Comparison of ENCODE assay signal across 8 cellular contexts in genomic region chr12:13044002-13044858, GRCh38. TPM values are rescaled to one million over a fixed set of nuclear protein-coding genes. Genes with fewer than 3 reads are reported as not detected.
DNase-seq lines count a peak whose midpoint lies in the region; ATAC-seq and TF ChIP-seq lines count a peak whose summit lies in the region.

Gene FAM234B, plus strand, starts transcription at chr12:13044381. Its CDS starts 23 bp downstream, at chr12:13044404.

- peak within 1 kb of the TSS; percentile 89 for H3K4me3 ChIP-seq in Karpas-422 (ENCODE audit: low read length)
- H3K4me3 ChIP-seq in heart left ventricle = peak within 1 kb of the TSS; percentile 87 to 100 (median 96)
- peak within 1 kb of the TSS; percentile 90 for H3K4me3 ChIP-seq in parathyroid adenoma (ENCODE audit: low read depth, low read length)
- H3K4me3 ChIP-seq in tibial artery = peak within 1 kb of the TSS; percentile 92 to 99

- H3K36me3 ChIP-seq in Karpas-422 (ENCODE audit: insufficient read depth, low read length) = no peaks in the 10 kb centered on the region
- H3K36me3 ChIP-seq in heart left ventricle = no peaks in the 10 kb centered on the region
- no peaks in the 10 kb centered on the region for H3K36me3 ChIP-seq in parathyroid adenoma (ENCODE audit: control insufficient read depth, insufficient read depth, low read length)
- H3K36me3 ChIP-seq in tibial artery = no peaks in the 10 kb centered on the region

- no peaks in the 10 kb centered on the region for H3K36me3 Mint-ChIP-seq in activated naive CD8-positive, alpha-beta T cell treated with anti-CD3 and anti-CD28 coated beads, Interleukin-2, amount 10 ng/mL, durations not matched to agents 7 days and 5 days

- H3K4me1 Mint-ChIP-seq in activated naive CD8-positive, alpha-beta T cell treated with anti-CD3 and anti-CD28 coated beads, Interleukin-2, amount 10 ng/mL, durations not matched to agents 7 days and 5 days = peaks cover 9% of the 10 kb centered on the region

- H3K27ac Mint-ChIP-seq in activated naive CD8-positive, alpha-beta T cell treated with anti-CD3 and anti-CD28 coated beads, Interleukin-2, amount 10 ng/mL, durations not matched to agents 7 days and 5 days = peak within 1 kb of the TSS; percentile 49

- POLR2A ChIA-PET in activated naive CD8-positive, alpha-beta T cell treated with anti-CD3 and anti-CD28 coated beads, Interleukin-2, amount 10 ng/mL, durations not matched to agents 7 days and 5 days (lab: Charles Lee) = interaction anchor here (0.6 to 0.7 kb wide), 2 partner anchors 236 to 255 kb away, joined by 3 to 5 read pairs; no protein-coding TSS in a partner anchor

- no peak for TF ChIP-seq POLR2A in heart left ventricle (IDR thresholded peaks at IDR 0.05)

- H3K79me2 ChIP-seq in Karpas-422 (ENCODE audit: low read length) (no peaks in the 10 kb centered on the region), parathyroid adenoma (peaks cover 5% of the 10 kb centered on the region)

- intact Hi-C loops in heart left ventricle (cut with DNase I) = loop anchor here in 2 of 10 donors (2.0 to 5.0 kb wide), 2 partner anchors 47 to 51 kb away; no protein-coding TSS in a partner anchor
- intact Hi-C loops in tibial artery (cut with DNase I; ENCODE audit: low total_unique reads) = no loop called here

- H3K9ac ChIP-seq in Karpas-422 (ENCODE audit: low read length) (peak within 1 kb of the TSS; percentile 85), parathyroid adenoma (peak within 1 kb of the TSS; percentile 90)

- peak within 1 kb of the TSS; percentile 85 for H3K4me3 Mint-ChIP-seq in activated naive CD8-positive, alpha-beta T cell treated with anti-CD3 and anti-CD28 coated beads, Interleukin-2, amount 10 ng/mL, durations not matched to agents 7 days and 5 days

- peak in 6 of 12 donors; percentile 10 to 57 (median 24) for TF ChIP-seq CTCF in heart left ventricle (IDR thresholded peaks at IDR 0.05)
- no peak for TF ChIP-seq CTCF in parathyroid adenoma (IDR thresholded peaks at IDR 0.05)
- TF ChIP-seq CTCF in tibial artery (IDR thresholded peaks at IDR 0.05) = no peak

- H3K4me2 ChIP-seq in Karpas-422 (ENCODE audit: low read depth, low read length, poor library complexity, severe bottlenecking) = peak within 1 kb of the TSS; percentile 99
- H3K4me2 ChIP-seq in parathyroid adenoma (ENCODE audit: low read length) = peak within 1 kb of the TSS; percentile 86

- H3K9me3 Mint-ChIP-seq in activated naive CD8-positive, alpha-beta T cell treated with anti-CD3 and anti-CD28 coated beads, Interleukin-2, amount 10 ng/mL, durations not matched to agents 7 days and 5 days = no peaks in the 10 kb centered on the region

- WGBS in heart left ventricle, 4 donors = 2 to 10% (median 4%) methylated on average over 15 to 71 of the region's 71 CpGs

- peaks cover 20% of the 10 kb centered on the region for H3K27me3 Mint-ChIP-seq in activated naive CD8-positive, alpha-beta T cell treated with anti-CD3 and anti-CD28 coated beads, Interleukin-2, amount 10 ng/mL, durations not matched to agents 7 days and 5 days

- H3K9me3 ChIP-seq in Karpas-422 (ENCODE audit: low read length) (no peaks in the 10 kb centered on the region), heart left ventricle (no peaks in the 10 kb centered on the region), parathyroid adenoma (ENCODE audit: control insufficient read depth, low read length) (no peaks in the 10 kb centered on the region), tibial artery (no peaks in the 10 kb centered on the region)

- no peaks in the 10 kb centered on the region for H3K9me2 ChIP-seq in Karpas-422 (replicated peaks; ENCODE audit: insufficient read depth, low read length)

- peak; percentile 86 for ATAC-seq in GM21717 (IDR thresholded peaks at IDR 0.05; ENCODE audit: unreplicated experiment)
- peak; percentile 99 for ATAC-seq in SK-N-SH treated with all-trans-retinoic acid at 6 μM for 48 hours
- peak; percentile 99 for ATAC-seq in activated naive CD8-positive, alpha-beta T cell treated with anti-CD3 and anti-CD28 coated beads, Interleukin-2, amount 10 ng/mL, durations not matched to agents 7 days and 5 days (ENCODE audit: low read depth)
- ATAC-seq in heart left ventricle = peak; percentile 86 to 99 (median 98)

- H2AFZ ChIP-seq in Karpas-422 (ENCODE audit: low read length) = peak within 1 kb of the TSS; percentile 100
- H2AFZ ChIP-seq in parathyroid adenoma = peak within 1 kb of the TSS; percentile 100

- H4K20me1 ChIP-seq in Karpas-422 (ENCODE audit: insufficient read depth, low read depth, low read length) = 0 out of 2 replicates have a peak, but pooled peaks cover 4% of the 10 kb centered on the region

- DNase-seq in ELF-1 (ENCODE audit: low read depth, low spot score) (peak; percentile 74), Karpas-422 (peak; percentile 82), heart left ventricle (peak; percentile 80 to 92 (median 85)), tibial artery (peak; percentile 80 to 85)
- DNase-seq in activated naive CD8-positive, alpha-beta T cell treated with anti-CD3 and anti-CD28 coated beads, Interleukin-2, amount 10 ng/mL, durations not matched to agents 7 days and 5 days = peak; percentile 82

- H3K27ac ChIP-seq in Karpas-422 (ENCODE audit: low read length) = no peak within 1 kb of the TSS
- peak within 1 kb of the TSS in 10 of 12 donors; percentile 22 to 83 (median 68) for H3K27ac ChIP-seq in heart left ventricle
- peak within 1 kb of the TSS; percentile 42 for H3K27ac ChIP-seq in parathyroid adenoma
- peak within 1 kb of the TSS; percentile 72 to 74 for H3K27ac ChIP-seq in tibial artery

- H3K4me1 ChIP-seq in Karpas-422 (ENCODE audit: low read length) = peaks cover 11% of the 10 kb centered on the region
- peaks cover 0 to 22% (median 8%) of the 10 kb centered on the region in 12 donors for H3K4me1 ChIP-seq in heart left ventricle
- no peaks in the 10 kb centered on the region for H3K4me1 ChIP-seq in parathyroid adenoma
- peaks cover 0 to 15% (median 2%) of the 10 kb centered on the region in 4 donors for H3K4me1 ChIP-seq in tibial artery

- 0 out of 2 replicates have a peak, but pooled peaks cover 2% of the 10 kb centered on the region for H3K27me3 ChIP-seq in Karpas-422 (ENCODE audit: low read length)
- no peaks in the 10 kb centered on the region for H3K27me3 ChIP-seq in heart left ventricle
- H3K27me3 ChIP-seq in parathyroid adenoma (ENCODE audit: control insufficient read depth, insufficient read depth, low read length) = no peaks in the 10 kb centered on the region
- no peaks in the 10 kb centered on the region for H3K27me3 ChIP-seq in tibial artery

TF ChIP-seq in SK-N-SH treated with all-trans-retinoic acid at 6 μM for 48 hours, 23 proteins besides CTCF, POLR2A, EP300 and RAD21 (continues in another document):
- TF ChIP-seq, protein P1, sequence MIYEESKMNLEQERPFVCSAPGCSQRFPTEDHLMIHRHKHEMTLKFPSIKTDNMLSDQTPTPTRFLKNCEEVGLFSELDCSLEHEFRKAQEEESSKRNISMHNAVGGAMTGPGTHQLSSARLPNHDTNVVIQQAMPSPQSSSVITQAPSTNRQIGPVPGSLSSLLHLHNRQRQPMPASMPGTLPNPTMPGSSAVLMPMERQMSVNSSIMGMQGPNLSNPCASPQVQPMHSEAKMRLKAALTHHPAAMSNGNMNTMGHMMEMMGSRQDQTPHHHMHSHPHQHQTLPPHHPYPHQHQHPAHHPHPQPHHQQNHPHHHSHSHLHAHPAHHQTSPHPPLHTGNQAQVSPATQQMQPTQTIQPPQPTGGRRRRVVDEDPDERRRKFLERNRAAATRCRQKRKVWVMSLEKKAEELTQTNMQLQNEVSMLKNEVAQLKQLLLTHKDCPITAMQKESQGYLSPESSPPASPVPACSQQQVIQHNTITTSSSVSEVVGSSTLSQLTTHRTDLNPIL (CRISPR knock-in tag; IDR thresholded peaks at IDR 0.05; ENCODE audit: low read depth) = no peak
- TF ChIP-seq ISL1 (CRISPR knock-in tag; IDR thresholded peaks at IDR 0.05) (no peak), ZC3H10 (CRISPR knock-in tag; IDR thresholded peaks at IDR 0.05) (no peak), ZNF565 (CRISPR knock-in tag; conservative IDR thresholded peaks at IDR 0.05; ENCODE audit: low read depth) (no peak), CSDC2 (CRISPR knock-in tag; IDR thresholded peaks at IDR 0.05) (no peak), ZFP3 (CRISPR knock-in tag; IDR thresholded peaks at IDR 0.05) (no peak), PPARA (CRISPR knock-in tag; IDR thresholded peaks at IDR 0.05; ENCODE audit: borderline replicate concordance) (no peak), BACH2 (CRISPR knock-in tag; IDR thresholded peaks at IDR 0.05; ENCODE audit: borderline replicate concordance) (no peak), TOX (CRISPR knock-in tag; IDR thresholded peaks at IDR 0.05; ENCODE audit: borderline replicate concordance) (no peak), GLIS3 (CRISPR knock-in tag; IDR thresholded peaks at IDR 0.05) (no peak)
- TF ChIP-seq, protein P2, sequence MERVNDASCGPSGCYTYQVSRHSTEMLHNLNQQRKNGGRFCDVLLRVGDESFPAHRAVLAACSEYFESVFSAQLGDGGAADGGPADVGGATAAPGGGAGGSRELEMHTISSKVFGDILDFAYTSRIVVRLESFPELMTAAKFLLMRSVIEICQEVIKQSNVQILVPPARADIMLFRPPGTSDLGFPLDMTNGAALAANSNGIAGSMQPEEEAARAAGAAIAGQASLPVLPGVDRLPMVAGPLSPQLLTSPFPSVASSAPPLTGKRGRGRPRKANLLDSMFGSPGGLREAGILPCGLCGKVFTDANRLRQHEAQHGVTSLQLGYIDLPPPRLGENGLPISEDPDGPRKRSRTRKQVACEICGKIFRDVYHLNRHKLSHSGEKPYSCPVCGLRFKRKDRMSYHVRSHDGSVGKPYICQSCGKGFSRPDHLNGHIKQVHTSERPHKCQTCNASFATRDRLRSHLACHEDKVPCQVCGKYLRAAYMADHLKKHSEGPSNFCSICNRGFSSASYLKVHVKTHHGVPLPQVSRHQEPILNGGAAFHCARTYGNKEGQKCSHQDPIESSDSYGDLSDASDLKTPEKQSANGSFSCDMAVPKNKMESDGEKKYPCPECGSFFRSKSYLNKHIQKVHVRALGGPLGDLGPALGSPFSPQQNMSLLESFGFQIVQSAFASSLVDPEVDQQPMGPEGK (CRISPR knock-in tag; IDR thresholded peaks at IDR 0.05; ENCODE audit: borderline replicate concordance) = no peak

RNA-seq across cellular contexts. Expression of gene FAM234B, which starts in this region (rescaled TPM):
- 3.9 and 5.6 TPM in 2 replicates for total RNA-seq in Karpas-422 (2014; rRNA removed; shearing (Covaris generic); ENCODE audit: low replicate concordance)
- total RNA-seq in activated naive CD8-positive, alpha-beta T cell treated with anti-CD3 and anti-CD28 coated beads, Interleukin-2, amount 10 ng/mL, durations not matched to agents 7 days and 5 days = 1 to 10 TPM; 5.1 to 6.8 TPM
- 1 to 10 TPM; 1.5 to 3.5 (median 2.6) TPM for total RNA-seq in heart left ventricle
- 1 to 10 TPM; 1.2 to 2.5 TPM for polyA plus RNA-seq in heart left ventricle
